22 cellular contexts compared by ENCODE assay signal in the genomic region with DNA sequence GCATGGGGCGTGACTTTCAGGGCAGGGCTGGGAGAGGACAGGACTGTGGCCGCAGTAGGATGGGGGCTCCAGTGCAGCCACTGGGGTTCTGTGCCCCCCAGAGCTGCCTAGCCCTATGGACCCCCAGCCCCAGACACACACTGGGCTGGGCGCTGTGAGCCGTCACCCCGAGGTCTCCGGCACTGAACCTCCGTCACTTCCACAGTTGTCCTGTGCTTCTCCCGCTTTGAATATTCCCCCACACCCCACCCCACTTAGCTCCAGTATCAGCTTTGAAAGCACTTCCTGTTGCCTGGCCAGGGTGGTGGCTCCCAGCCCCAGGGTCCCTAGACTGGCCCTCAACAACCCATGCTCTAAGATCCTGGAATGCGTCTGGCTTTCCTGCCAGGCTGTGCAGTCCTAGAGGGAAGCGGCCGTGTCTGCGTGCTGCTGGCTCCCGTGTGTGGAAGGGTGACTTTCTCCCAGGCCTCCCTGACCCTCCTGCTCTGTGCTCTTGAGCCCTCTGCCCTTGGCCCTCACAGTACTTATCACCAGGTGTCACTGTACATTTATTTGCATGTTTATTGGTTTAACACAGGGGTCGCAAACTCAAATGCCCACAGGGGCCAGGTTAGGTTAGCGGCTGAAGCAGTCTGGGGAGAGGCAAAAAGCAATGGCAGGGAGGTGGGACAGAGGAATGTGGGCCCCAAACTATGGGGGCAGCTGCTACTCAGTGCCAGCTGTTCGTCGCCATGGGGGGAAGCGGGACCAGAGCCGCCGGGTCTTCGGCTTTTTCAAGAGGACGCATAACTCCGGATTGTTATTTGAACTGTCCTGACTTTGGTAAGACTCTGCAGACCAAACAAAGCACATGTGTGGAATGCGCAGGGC. TPM values are rescaled to one million over a fixed set of nuclear protein-coding genes. Genes with fewer than 3 reads are reported as not detected.
DNase-seq lines count a peak whose midpoint lies in the region; ATAC-seq and TF ChIP-seq lines count a peak whose summit lies in the region.
"Had no signal": no experiment of that assay in that cellular context is flagged by ENCODE, and none has a peak within 500 bp of the region (broad histone marks: within the 10 kb centered on the region; RNA-seq: fewer than 3 reads in every experiment).

No MANE protein-coding gene starts in this region.

- no peaks in the 10 kb centered on the region for H3K27me3 Mint-ChIP-seq in nephron (ENCODE audit: low read depth)

- ATAC-seq in HG03457 (IDR thresholded peaks at IDR 0.05; ENCODE audit: unreplicated experiment) = no peak
- ATAC-seq: stimulated activated effector memory CD8-positive, alpha-beta T cell treated with anti-CD3 and anti-CD28 coated beads, Interleukin-12 subunit alpha, Interleukin-12 subunit beta, amount 100 ng/mL, for 72 hours had no signal

- no peak overlapping the region for H3K9ac ChIP-seq in colonic mucosa (ENCODE audit: low read depth in 2 of 2, low read length in 2 of 2)

- H3K27ac ChIP-seq in SJCRH30 (peak overlapping the region; percentile 85), left ventricle myocardium inferior (replicated peaks) (peak overlapping the region; percentile 40), colonic mucosa (no peak overlapping the region)
- H3K27ac ChIP-seq: neutrophil, thoracic aorta had no signal

- intact Hi-C loops in left ventricle myocardium inferior (cut with micrococcal nuclease) = no loop called here
- intact Hi-C loops in colonic mucosa (cut with DNase I) = no loop called here

- H3K27ac Mint-ChIP-seq in nephron = peak overlapping the region; percentile 44 to 90 (median 79)
- H3K27ac Mint-ChIP-seq: activated naive CD4-positive, alpha-beta T cell treated with anti-CD3 and anti-CD28 coated beads for 36 hours; CD8-positive, alpha-beta T cell; stimulated activated effector memory CD8-positive, alpha-beta T cell treated with anti-CD3 and anti-CD28 coated beads, Interleukin-12 subunit alpha, Interleukin-12 subunit beta, amount 100 ng/mL, for 72 hours; T-helper 1 cell treated with Interleukin-12 subunit alpha and Interleukin-12 subunit beta and Interleukin-4 antibody, amounts not matched to agents 30 μg/mL and 1 μg/mL, for 36 hours had no signal

- DNase-seq in SJCRH30 (peak; percentile 84 to 86), left ventricle myocardium inferior (no peak), colonic mucosa (no peak), NCI-H1694 treated with DMSO at 0.1 percent for 48 hours (lab: John Stamatoyannopoulos, UW) (no peak), kidney tubule cell (ENCODE audit: low spot score) (no peak)
- DNase-seq: activated naive CD4-positive, alpha-beta T cell treated with anti-CD3 and anti-CD28 coated beads for 36 hours; activated T-cell treated with anti-CD3 and anti-CD28 coated beads for 4 hours; anterior cingulate cortex; CD8-positive, alpha-beta T cell; KG1; midbrain; NCI-H1092 treated with DMSO at 0.1 percent for 48 hours; NCI-H2081 treated with DMSO at 0.1 percent for 48 hours; NCI-H524; SIG-M5 had no signal

- H3K36me3 ChIP-seq in SJCRH30 (no peaks in the 10 kb centered on the region), left ventricle myocardium inferior (peaks cover 43% of the 10 kb centered on the region), colonic mucosa (no peaks in the 10 kb centered on the region)
- H3K36me3 ChIP-seq: neutrophil had no signal

- no peaks in the 10 kb centered on the region for H3K9me3 Mint-ChIP-seq in nephron
- H3K9me3 Mint-ChIP-seq: activated naive CD4-positive, alpha-beta T cell treated with anti-CD3 and anti-CD28 coated beads for 36 hours; CD8-positive, alpha-beta T cell; stimulated activated effector memory CD8-positive, alpha-beta T cell treated with anti-CD3 and anti-CD28 coated beads, Interleukin-12 subunit alpha, Interleukin-12 subunit beta, amount 100 ng/mL, for 72 hours; T-helper 1 cell treated with Interleukin-12 subunit alpha and Interleukin-12 subunit beta and Interleukin-4 antibody, amounts not matched to agents 30 μg/mL and 1 μg/mL, for 36 hours had no signal

- H3K27me3 ChIP-seq in SJCRH30 = no peaks in the 10 kb centered on the region
- no peaks in the 10 kb centered on the region for H3K27me3 ChIP-seq in left ventricle myocardium inferior (ENCODE audit: low read depth)
- no peaks in the 10 kb centered on the region for H3K27me3 ChIP-seq in colonic mucosa

- H3K4me3 ChIP-seq in SJCRH30 (0 out of 2 replicates have a peak overlapping the region, but pooled peaks have one; percentile 1), left ventricle myocardium inferior (no peak overlapping the region), colonic mucosa (no peak overlapping the region)
- H3K4me3 ChIP-seq: thoracic aorta had no signal

- H3K4me3 Mint-ChIP-seq in nephron = peak overlapping the region in 2 of 3 experiments; percentile 41 to 47
- H3K4me3 Mint-ChIP-seq: activated naive CD4-positive, alpha-beta T cell treated with anti-CD3 and anti-CD28 coated beads for 36 hours; CD8-positive, alpha-beta T cell; stimulated activated effector memory CD8-positive, alpha-beta T cell treated with anti-CD3 and anti-CD28 coated beads, Interleukin-12 subunit alpha, Interleukin-12 subunit beta, amount 100 ng/mL, for 72 hours; T-helper 1 cell treated with Interleukin-12 subunit alpha and Interleukin-12 subunit beta and Interleukin-4 antibody, amounts not matched to agents 30 μg/mL and 1 μg/mL, for 36 hours had no signal

- TF ChIP-seq CTCF in GM12872 (IDR thresholded peaks at IDR 0.05; ENCODE audit: insufficient read depth, low read depth, low read length) (0 out of 3 replicates have a peak, but pooled peaks have one; percentile 3), left ventricle myocardium inferior (IDR thresholded peaks at IDR 0.05; ENCODE audit: borderline replicate concordance) (no peak), nephron (IDR thresholded peaks at IDR 0.05; ENCODE audit: unreplicated experiment in 3 of 3) (no peak), colonic mucosa (IDR thresholded peaks at IDR 0.05) (no peak)

- no peaks in the 10 kb centered on the region for H3K9me3 ChIP-seq in SJCRH30 (replicated peaks)
- no peaks in the 10 kb centered on the region for H3K9me3 ChIP-seq in left ventricle myocardium inferior (replicated peaks)
- H3K9me3 ChIP-seq in colonic mucosa = no peaks in the 10 kb centered on the region
- H3K9me3 ChIP-seq: neutrophil, thoracic aorta had no signal

- H3K4me1 Mint-ChIP-seq in nephron = peaks cover 50% of the 10 kb centered on the region
- H3K4me1 Mint-ChIP-seq: stimulated activated effector memory CD8-positive, alpha-beta T cell treated with anti-CD3 and anti-CD28 coated beads, Interleukin-12 subunit alpha, Interleukin-12 subunit beta, amount 100 ng/mL, for 72 hours had no signal

- H3K36me3 Mint-ChIP-seq in nephron (ENCODE audit: low read depth) = peaks cover 58% of the 10 kb centered on the region
- H3K36me3 Mint-ChIP-seq: CD8-positive, alpha-beta T cell; stimulated activated effector memory CD8-positive, alpha-beta T cell treated with anti-CD3 and anti-CD28 coated beads, Interleukin-12 subunit alpha, Interleukin-12 subunit beta, amount 100 ng/mL, for 72 hours had no signal

- H3K4me1 ChIP-seq in SJCRH30 (peaks cover 38% of the 10 kb centered on the region), left ventricle myocardium inferior (peaks cover 31% of the 10 kb centered on the region), colonic mucosa (no peaks in the 10 kb centered on the region)

RNA-seq across cellular contexts. Expression of gene OBSL1, which starts 9.9 kb away (rescaled TPM):
- total RNA-seq in SJCRH30 (2014; rRNA removed; shearing (Covaris generic)) = 67.8 and 71.6 TPM in 2 replicates
- total RNA-seq in left ventricle myocardium inferior (208 TPM), colonic mucosa (10 to 100 TPM in 1 of 2 donors, 1 to 10 TPM in 1; 9.9 to 13.2 TPM)

RNA-seq across cellular contexts. Expression of gene INHA, which starts 10.7 kb away (rescaled TPM):
- 0.65 and 1.4 TPM in 2 replicates for total RNA-seq in SJCRH30 (2014; rRNA removed; shearing (Covaris generic))
- 2.4 TPM for total RNA-seq in left ventricle myocardium inferior
- not detected for total RNA-seq in colonic mucosa
- total RNA-seq: activated naive CD4-positive, alpha-beta T cell treated with anti-CD3 and anti-CD28 coated beads for 36 hours; CD8-positive, alpha-beta T cell had no signal

RNA-seq across cellular contexts. Expression of gene TMEM198, which starts 17.6 kb away (rescaled TPM):
- total RNA-seq in SJCRH30 (2014; rRNA removed; shearing (Covaris generic)) = 8.1 and 8.2 TPM in 2 replicates
- 2.5 TPM for total RNA-seq in left ventricle myocardium inferior
- 1 to 10 TPM; 1.7 to 2.9 TPM for total RNA-seq in colonic mucosa

RNA-seq across cellular contexts. Expression of gene CHPF, which starts 17.8 kb away (rescaled TPM):
- total RNA-seq in SJCRH30 (2014; rRNA removed; shearing (Covaris generic)) = 41.8 and 44.0 TPM in 2 replicates
- 104 TPM for total RNA-seq in left ventricle myocardium inferior
- total RNA-seq in colonic mucosa = 10 to 100 TPM; 43.1 to 43.5 TPM

RNA-seq across cellular contexts. Expression of gene STK11IP, which starts 36.2 kb away (rescaled TPM):
- 11.0 and 20.2 TPM in 2 replicates for total RNA-seq in SJCRH30 (2014; rRNA removed; shearing (Covaris generic))
- total RNA-seq in left ventricle myocardium inferior (15.9 TPM), colonic mucosa (10 to 100 TPM; 25.4 to 42.7 TPM)

Comparison
In these comparisons a context has a peak if more than half of its experiments do, and no peak if none do; other contexts are left out.
1. DNase-seq: peak in SJCRH30 (2 of 2); none in left ventricle myocardium inferior (single experiment), colonic mucosa (single experiment), NCI-H1694 treated with DMSO at 0.1 percent for 48 hours (single experiment) and kidney tubule cell (single experiment).